Comparison of ENCODE assay signal across 15 cellular contexts in the genomic region with DNA sequence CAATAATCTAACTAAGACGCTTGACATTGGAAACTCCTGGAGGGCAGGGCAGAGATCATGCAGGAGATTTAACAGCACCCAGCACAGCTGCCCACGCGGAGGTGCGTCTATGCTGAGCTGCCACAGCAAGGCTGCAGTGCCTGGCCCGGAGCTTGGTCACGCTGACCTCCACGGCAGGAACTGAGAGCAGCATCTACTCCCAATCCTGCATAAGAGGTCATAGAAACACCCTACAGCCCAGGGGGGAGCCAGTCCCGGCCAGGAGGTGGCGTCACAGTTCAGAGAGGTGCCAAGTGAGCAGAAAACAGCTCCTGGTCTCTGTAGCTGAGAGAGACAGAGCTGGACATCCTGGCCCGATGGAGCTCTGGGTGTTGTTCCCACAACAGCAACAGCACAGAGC.
DNase-seq lines count a peak whose midpoint lies in the region; ATAC-seq and TF ChIP-seq lines count a peak whose summit lies in the region.
"Had no signal": no experiment of that assay in that cellular context is flagged by ENCODE, and none has a peak within 500 bp of the region (broad histone marks: within the 10 kb centered on the region; RNA-seq: fewer than 3 reads in every experiment).

No MANE protein-coding gene starts in this region.

- BruUV-seq in mammary epithelial cell (replicated peaks; lab: Mats Ljungman, UMichigan): no TSS peak

- TF ChIP-seq CTCF in mammary epithelial cell (conservative IDR thresholded peaks at IDR 0.05 in 1 of 2, IDR thresholded peaks at IDR 0.05 in 1 of 2; ENCODE audit: extremely low read depth in 1 of 2, insufficient read depth in 1 of 2, low read depth in 1 of 2, low read length in 2 of 2): peak; percentile 22 to 33
- no peak for TF ChIP-seq CTCF in transverse colon (IDR thresholded peaks at IDR 0.05)
- TF ChIP-seq CTCF in heart right ventricle (IDR thresholded peaks at IDR 0.05): no peak

- no peak overlapping the region for H3K27ac ChIP-seq in mammary epithelial cell (ENCODE audit: insufficient read depth, low read depth, low read length)
- no peak overlapping the region for H3K27ac ChIP-seq in transverse colon
- no peak overlapping the region for H3K27ac ChIP-seq in heart right ventricle
- H3K27ac ChIP-seq: neutrophil had no signal

- in situ Hi-C loops in mammary epithelial cell (cut with MboI; ENCODE audit: low sequenced_read_pairs in 2 of 2): no loop called here
- in situ Hi-C loops in transverse colon (cut with MboI; ENCODE audit: low pct_ligation_motif_present in 1 of 4, low pct_unique_long_range_greater_than_20kb in 1 of 4, low sequenced_read_pairs in 3 of 4): loop anchor here in 1 of 4 donors (25.0 kb wide), 1 partner anchor 307 kb away; the partner anchor contains the start of gene BARX2

- H4K20me1 ChIP-seq in mammary epithelial cell (ENCODE audit: insufficient read depth, low read length): no peaks in the 10 kb centered on the region

- no peak overlapping the region for H3K9ac ChIP-seq in mammary epithelial cell (ENCODE audit: insufficient read depth, low read length)

- TF ChIP-seq EP300 in transverse colon (IDR thresholded peaks at IDR 0.05; ENCODE audit: low read depth): no peak

- H3K9me3 ChIP-seq in MG63 (no peaks in the 10 kb centered on the region), mammary epithelial cell (replicated peaks; ENCODE audit: insufficient read depth, low read length) (no peaks in the 10 kb centered on the region), transverse colon (no peaks in the 10 kb centered on the region), heart right ventricle (no peaks in the 10 kb centered on the region)
- H3K9me3 ChIP-seq: neutrophil had no signal

- no peak for TF ChIP-seq POLR2A in transverse colon (IDR thresholded peaks at IDR 0.05)

- H3K27me3 ChIP-seq in MG63 (no peaks in the 10 kb centered on the region), mammary epithelial cell (ENCODE audit: insufficient read depth, low read length) (peaks cover 2% of the 10 kb centered on the region), transverse colon (peaks cover 16% of the 10 kb centered on the region), heart right ventricle (peaks cover 0 to 30% (median 15%) of the 10 kb centered on the region in 7 donors)

- 82% methylated on average over 10 of the region's 10 CpGs for WGBS in mammary epithelial cell (ENCODE audit: low coverage, missing lambda C conversion rate)
- WGBS in transverse colon (ENCODE audit: low coverage in 1 of 2), 2 donors: 66 to 83% methylated on average over 1 to 10 of the region's 10 CpGs
- 75 to 76% methylated on average over 10 of the region's 10 CpGs for WGBS in heart right ventricle, 2 donors

- no peaks in the 10 kb centered on the region for H3K79me2 ChIP-seq in mammary epithelial cell (ENCODE audit: insufficient read depth, low read length)

- H3K4me2 ChIP-seq in mammary epithelial cell (ENCODE audit: insufficient read depth, low read depth, low read length): no peak overlapping the region

- no peak overlapping the region for H2AFZ ChIP-seq in mammary epithelial cell (ENCODE audit: low read depth, low read length)

- H3K4me3 ChIP-seq in MG63: no peak overlapping the region
- no peak overlapping the region for H3K4me3 ChIP-seq in mammary epithelial cell (replicated peaks in 1 of 3; ENCODE audit: insufficient read depth in 1 of 3, low read depth in 2 of 3, low read length in 3 of 3)
- no peak overlapping the region for H3K4me3 ChIP-seq in transverse colon
- H3K4me3 ChIP-seq in heart right ventricle: no peak overlapping the region

- DNase-seq in stimulated activated CD4-positive, alpha-beta T cell treated with anti-CD3 and anti-CD28 coated beads, Interleukin-12 subunit alpha, Interleukin-12 subunit beta, amount 100 ng/mL, for 48 hours (ENCODE audit: low read depth in 2 of 3, low spot score in 1 of 3): peak in 2 of 3 donors; percentile 8 to 16
- no peak for DNase-seq in stimulated activated CD4-positive, alpha-beta T cell treated with anti-CD3 and anti-CD28 coated beads, Interleukin-4, amount 100 ng/mL, for 1 hour
- DNase-seq in MG63: peak; percentile 62
- DNase-seq in mammary epithelial cell: no peak
- DNase-seq in transverse colon: peak; percentile 26
- DNase-seq in heart right ventricle: no peak
- DNase-seq in Ammon's horn (ENCODE audit: low spot score): no peak
- DNase-seq in activated effector memory CD4-positive, alpha-beta T cell treated with anti-CD3 and anti-CD28 coated beads, Interleukin-2, amount 50 U/mL, for 16 hours: no peak
- DNase-seq: COR-L47, GOT3, immature natural killer cell, NCI-H1694, SHP77 treated with DMSO at 0.1 percent for 48 hours, substantia nigra had no signal

- intact Hi-C loops in mammary epithelial cell (cut with micrococcal nuclease) (no loop called here), transverse colon (cut with DNase I; ENCODE audit: low total_unique reads) (no loop called here), heart right ventricle (cut with DNase I) (loop anchor here in 1 of 10 donors (10.0 kb wide), 1 partner anchor 330 kb away; no protein-coding TSS in a partner anchor)

- dilution Hi-C loops in mammary epithelial cell (cut with HindIII; ENCODE audit: low sequenced_read_pairs): no loop called here

- no peaks in the 10 kb centered on the region for H3K36me3 ChIP-seq in MG63
- no peaks in the 10 kb centered on the region for H3K36me3 ChIP-seq in mammary epithelial cell (ENCODE audit: insufficient read depth, low read length)
- H3K36me3 ChIP-seq in transverse colon: no peaks in the 10 kb centered on the region
- no peaks in the 10 kb centered on the region for H3K36me3 ChIP-seq in heart right ventricle
- H3K36me3 ChIP-seq: neutrophil had no signal

- ATAC-seq in heart right ventricle: no peak

- H3K4me1 ChIP-seq in mammary epithelial cell (ENCODE audit: insufficient read depth, low read length) (no peaks in the 10 kb centered on the region), transverse colon (peaks cover 0 to 6% (median 0%) of the 10 kb centered on the region in 4 donors), heart right ventricle (peaks cover 0 to 8% (median 6%) of the 10 kb centered on the region in 9 donors)

- CTCF ChIA-PET in mammary epithelial cell (lab: Charles Lee; ENCODE audit: low non-redundant PET): no interaction called here

Comparison
In these comparisons a context has a peak if more than half of its experiments do, and no peak if none do; other contexts are left out.
1. DNase-seq: peak in stimulated activated CD4-positive, alpha-beta T cell treated with anti-CD3 and anti-CD28 coated beads, Interleukin-12 subunit alpha, Interleukin-12 subunit beta, amount 100 ng/mL, for 48 hours (2 of 3), MG63 (single experiment) and transverse colon (single experiment); none in stimulated activated CD4-positive, alpha-beta T cell treated with anti-CD3 and anti-CD28 coated beads, Interleukin-4, amount 100 ng/mL, for 1 hour (single experiment), mammary epithelial cell (single experiment), heart right ventricle (0 of 2), Ammon's horn (single experiment) and activated effector memory CD4-positive, alpha-beta T cell treated with anti-CD3 and anti-CD28 coated beads, Interleukin-2, amount 50 U/mL, for 16 hours (single experiment).
2. CTCF ChIP-seq: peak in mammary epithelial cell (2 of 2); none in transverse colon (0 of 5) and heart right ventricle (0 of 9).